ENCODE assay signal across 8 cellular contexts in genomic region chr1:204065174-204065985, GRCh38. TPM values are rescaled to one million over a fixed set of nuclear protein-coding genes. Genes with fewer than 3 reads are reported as not detected.
DNase-seq lines count a peak whose midpoint lies in the region; ATAC-seq and TF ChIP-seq lines count a peak whose summit lies in the region.

No MANE protein-coding gene starts in this region.

- H3K4me2 ChIP-seq in OCI-LY3 (ENCODE audit: low read length) (peak overlapping the region; percentile 7; the same call in 1 of the 2 replicates), osteoblast (ENCODE audit: insufficient read depth, low read length) (peak overlapping the region; percentile 50)

- H2AFZ ChIP-seq in OCI-LY3 (ENCODE audit: low read depth, low read length), result 0 out of 2 replicates have a peak overlapping the region, but pooled peaks have one; percentile 21
- peak overlapping the region; percentile 13 for H2AFZ ChIP-seq in osteoblast (ENCODE audit: low read length)

- H3K9ac ChIP-seq in OCI-LY3 (ENCODE audit: low read length), result no peak overlapping the region

- H3K4me1 ChIP-seq in OCI-LY3 (ENCODE audit: low read length), result no peaks in the 10 kb centered on the region
- H3K4me1 ChIP-seq in osteoblast (ENCODE audit: insufficient read depth, low read length), result no peaks in the 10 kb centered on the region
- H3K4me1 ChIP-seq in effector memory CD4-positive, alpha-beta T cell (ENCODE audit: control insufficient read depth, insufficient read depth, low read length, poor library complexity, severe bottlenecking), result peaks cover 4% of the 10 kb centered on the region

- H3K4me3 ChIP-seq in OCI-LY3 (ENCODE audit: low read length), result no peak overlapping the region
- H3K4me3 ChIP-seq in fibroblast of villous mesenchyme (ENCODE audit: low read depth, low read length), result no peak overlapping the region
- no peak overlapping the region for H3K4me3 ChIP-seq in osteoblast (ENCODE audit: insufficient read depth, low read length)
- H3K4me3 ChIP-seq in effector memory CD4-positive, alpha-beta T cell (ENCODE audit: insufficient read depth, low read depth, low read length, poor library complexity, severe bottlenecking), result no peak overlapping the region

- TF ChIP-seq CTCF in OCI-LY3 (IDR thresholded peaks at IDR 0.05; ENCODE audit: low read depth, low read length) (no peak), fibroblast of villous mesenchyme (IDR thresholded peaks at IDR 0.05; ENCODE audit: insufficient read depth, low read depth, low read length) (no peak), osteoblast (IDR thresholded peaks at IDR 0.05; ENCODE audit: extremely low read depth, low read depth, low read length) (no peak)

- ATAC-seq in GM18517 (IDR thresholded peaks at IDR 0.05; ENCODE audit: unreplicated experiment), result no peak
- ATAC-seq in GM21528 (IDR thresholded peaks at IDR 0.05; ENCODE audit: low FRiP score, unreplicated experiment), result no peak

- H4K20me1 ChIP-seq in OCI-LY3 (ENCODE audit: insufficient read depth, low read length) (no peaks in the 10 kb centered on the region), osteoblast (ENCODE audit: insufficient read depth, low read length) (no peaks in the 10 kb centered on the region)

- DNase-seq in Daoy (ENCODE audit: low read depth) (peak; percentile 63), fibroblast of villous mesenchyme (ENCODE audit: low read depth) (peak; percentile 56), osteoblast (ENCODE audit: insufficient read length, low spot score, missing footprints) (peak; percentile 44)
- no peak for DNase-seq in stimulated activated CD4-positive, alpha-beta T cell treated with anti-CD3 and anti-CD28 coated beads, Interleukin-2, amount 100 ng/mL, for 48 hours
- no peak for DNase-seq in effector memory CD4-positive, alpha-beta T cell

- H3K79me2 ChIP-seq in OCI-LY3 (ENCODE audit: low read length), result no peaks in the 10 kb centered on the region
- no peaks in the 10 kb centered on the region for H3K79me2 ChIP-seq in osteoblast (ENCODE audit: insufficient read depth, low read length)

- no peaks in the 10 kb centered on the region for H3K9me3 ChIP-seq in OCI-LY3 (ENCODE audit: insufficient read depth, low read length)
- no peaks in the 10 kb centered on the region for H3K9me3 ChIP-seq in osteoblast (ENCODE audit: low read depth, low read length)
- H3K9me3 ChIP-seq in effector memory CD4-positive, alpha-beta T cell (ENCODE audit: control insufficient read depth, low read length), result no peaks in the 10 kb centered on the region

- H3K36me3 ChIP-seq in OCI-LY3 (replicated peaks; ENCODE audit: low read depth, low read length), result no peaks in the 10 kb centered on the region
- no peaks in the 10 kb centered on the region for H3K36me3 ChIP-seq in osteoblast (ENCODE audit: insufficient read depth, low read length)
- H3K36me3 ChIP-seq in effector memory CD4-positive, alpha-beta T cell (ENCODE audit: control insufficient read depth, insufficient read depth, low read length), result no peaks in the 10 kb centered on the region

- peaks cover 14% of the 10 kb centered on the region for H3K27me3 ChIP-seq in OCI-LY3 (ENCODE audit: low read depth, low read length)
- no peaks in the 10 kb centered on the region for H3K27me3 ChIP-seq in osteoblast (ENCODE audit: insufficient read depth, low read length)
- no peaks in the 10 kb centered on the region for H3K27me3 ChIP-seq in effector memory CD4-positive, alpha-beta T cell (replicated peaks; ENCODE audit: control insufficient read depth, insufficient read depth, low read length, poor library complexity, severe bottlenecking)

- no peak overlapping the region for H3K27ac ChIP-seq in OCI-LY3 (ENCODE audit: low read length)
- H3K27ac ChIP-seq in osteoblast (ENCODE audit: low read depth, low read length), result no peak overlapping the region
- no peak overlapping the region for H3K27ac ChIP-seq in effector memory CD4-positive, alpha-beta T cell (ENCODE audit: insufficient read depth, low read length, poor library complexity, severe bottlenecking)

RNA-seq across cellular contexts. Expression of gene SOX13, which starts 7.5 kb away (rescaled TPM):
- 4.2 and 6.1 TPM in 2 replicates for total RNA-seq in Daoy (2014; rRNA removed; shearing (Covaris generic))
- total RNA-seq in fibroblast of villous mesenchyme (11.6 and 14.7 TPM in 2 replicates), osteoblast (6.8 and 9.0 TPM in 2 replicates)

Comparison
In these comparisons a context has a peak if more than half of its experiments do, and no peak if none do; other contexts are left out.
1. DNase-seq: peak in Daoy (single experiment), fibroblast of villous mesenchyme (single experiment) and osteoblast (single experiment); none in stimulated activated CD4-positive, alpha-beta T cell treated with anti-CD3 and anti-CD28 coated beads, Interleukin-2, amount 100 ng/mL, for 48 hours (0 of 2) and effector memory CD4-positive, alpha-beta T cell (0 of 3).